In genomic region chr16:56936491-56936890, GRCh38 we compare ENCODE assay signal across 11 cellular contexts. TPM values are rescaled to one million over a fixed set of nuclear protein-coding genes. Genes with fewer than 3 reads are reported as not detected.
DNase-seq lines count a peak whose midpoint lies in the region; ATAC-seq and TF ChIP-seq lines count a peak whose summit lies in the region.
"Had no signal": no experiment of that assay in that cellular context is flagged by ENCODE, and none has a peak within 500 bp of the region (broad histone marks: within the 10 kb centered on the region; RNA-seq: fewer than 3 reads in every experiment).

No MANE protein-coding gene starts in this region.

- no peak for DNase-seq in T-helper 2 cell treated with Interferon-gamma antibody and Interleukin-4, amounts not matched to agents 5 μg/mL and 100 μg/mL, for 36 hours (ENCODE audit: low spot score)
- no peak for DNase-seq in T-helper 2 cell
- DNase-seq in activated naive CD8-positive, alpha-beta T cell treated with anti-CD3 and anti-CD28 coated beads for 36 hours, result no peak
- no peak for DNase-seq in globus pallidus (ENCODE audit: low spot score)
- no peak for DNase-seq in foreskin melanocyte
- DNase-seq: NCI-H1694 treated with DMSO at 0.1 percent for 48 hours, SHP77 had no signal

- H3K4me1 ChIP-seq in Loucy (ENCODE audit: insufficient read depth, low read length, poor library complexity, severe bottlenecking), result peaks cover 46% of the 10 kb centered on the region
- peaks cover 16 to 22% of the 10 kb centered on the region in 2 experiments for H3K4me1 ChIP-seq in neutrophil (ENCODE audit: control insufficient read depth in 1 of 2, insufficient read depth in 1 of 2, low read depth in 1 of 2, low read length in 1 of 2)

- no peaks in the 10 kb centered on the region for H3F3A ChIP-seq in Loucy (ENCODE audit: low read depth)

- peak overlapping the region; percentile 47 for H3K27ac Mint-ChIP-seq in T-helper 2 cell treated with Interferon-gamma antibody and Interleukin-4, amounts not matched to agents 5 μg/mL and 100 μg/mL, for 36 hours
- H3K27ac Mint-ChIP-seq in activated naive CD8-positive, alpha-beta T cell treated with anti-CD3 and anti-CD28 coated beads for 36 hours, result peak overlapping the region; percentile 97

- H3K4me3 Mint-ChIP-seq in T-helper 2 cell treated with Interferon-gamma antibody and Interleukin-4, amounts not matched to agents 5 μg/mL and 100 μg/mL, for 36 hours, result peak overlapping the region; percentile 99
- peak overlapping the region; percentile 52 for H3K4me3 Mint-ChIP-seq in activated naive CD8-positive, alpha-beta T cell treated with anti-CD3 and anti-CD28 coated beads for 36 hours

- H3K27me3 Mint-ChIP-seq in T-helper 2 cell treated with Interferon-gamma antibody and Interleukin-4, amounts not matched to agents 5 μg/mL and 100 μg/mL, for 36 hours (ENCODE audit: low read depth), result no peaks in the 10 kb centered on the region
- H3K27me3 Mint-ChIP-seq in activated naive CD8-positive, alpha-beta T cell treated with anti-CD3 and anti-CD28 coated beads for 36 hours, result no peaks in the 10 kb centered on the region

- ATAC-seq in HG03159 (IDR thresholded peaks at IDR 0.05; ENCODE audit: unreplicated experiment), result no peak
- ATAC-seq: sciatic nerve had no signal

- peak overlapping the region; percentile 60 for H3K4me3 ChIP-seq in Loucy (ENCODE audit: low read length, poor library complexity, severe bottlenecking)
- H3K4me3 ChIP-seq in neutrophil (ENCODE audit: low read depth in 1 of 2, low read length in 1 of 2), result no peak overlapping the region

- H3K27me3 ChIP-seq in Loucy (ENCODE audit: insufficient read depth, low read length, poor library complexity, severe bottlenecking), result no peaks in the 10 kb centered on the region
- H3K27me3 ChIP-seq in neutrophil, result no peaks in the 10 kb centered on the region

- peaks cover 40% of the 10 kb centered on the region for H4K20me1 ChIP-seq in Loucy (ENCODE audit: insufficient read depth, low read length, poor library complexity, severe bottlenecking)

- H3K27ac ChIP-seq in neutrophil, result peak overlapping the region; percentile 11

- peaks cover 58% of the 10 kb centered on the region for H3K4me1 Mint-ChIP-seq in T-helper 2 cell treated with Interferon-gamma antibody and Interleukin-4, amounts not matched to agents 5 μg/mL and 100 μg/mL, for 36 hours (ENCODE audit: low read depth)
- peaks cover 67% of the 10 kb centered on the region for H3K4me1 Mint-ChIP-seq in activated naive CD8-positive, alpha-beta T cell treated with anti-CD3 and anti-CD28 coated beads for 36 hours

- H3K4me2 ChIP-seq in Loucy (ENCODE audit: low read depth, low read length, poor library complexity, severe bottlenecking), result peak overlapping the region; percentile 87

- no peak overlapping the region for H2AFZ ChIP-seq in Loucy (ENCODE audit: low read length)

- H3K9me3 ChIP-seq in Loucy (ENCODE audit: insufficient read depth, low read depth, low read length) (no peaks in the 10 kb centered on the region), neutrophil (no peaks in the 10 kb centered on the region)

- H3K9ac ChIP-seq in Loucy (ENCODE audit: low read depth, low read length, poor library complexity, severe bottlenecking), result peak overlapping the region; percentile 92

- peaks cover 81% of the 10 kb centered on the region for H3K36me3 Mint-ChIP-seq in T-helper 2 cell treated with Interferon-gamma antibody and Interleukin-4, amounts not matched to agents 5 μg/mL and 100 μg/mL, for 36 hours (ENCODE audit: low read depth)
- H3K36me3 Mint-ChIP-seq in activated naive CD8-positive, alpha-beta T cell treated with anti-CD3 and anti-CD28 coated beads for 36 hours, result peaks cover 84% of the 10 kb centered on the region

- H3K79me2 ChIP-seq in Loucy (ENCODE audit: insufficient read depth, low read length), result peaks cover 70% of the 10 kb centered on the region

- TF ChIP-seq CTCF in Loucy (conservative IDR thresholded peaks at IDR 0.05; ENCODE audit: low read length) (no peak), neutrophil (IDR thresholded peaks at IDR 0.05) (no peak)

- H3K36me3 ChIP-seq in Loucy (ENCODE audit: insufficient read depth, low read length) (peaks cover 60% of the 10 kb centered on the region; the same call in 1 of the 2 replicates), neutrophil (peaks cover 69% of the 10 kb centered on the region)

- no peaks in the 10 kb centered on the region for H3K9me3 Mint-ChIP-seq in T-helper 2 cell treated with Interferon-gamma antibody and Interleukin-4, amounts not matched to agents 5 μg/mL and 100 μg/mL, for 36 hours
- H3K9me3 Mint-ChIP-seq in activated naive CD8-positive, alpha-beta T cell treated with anti-CD3 and anti-CD28 coated beads for 36 hours, result no peaks in the 10 kb centered on the region

- H3K9me2 ChIP-seq in Loucy (replicated peaks; ENCODE audit: low read depth, low read length), result no peaks in the 10 kb centered on the region

RNA-seq across cellular contexts. Expression of gene HERPUD1, which starts 4.5 kb away (rescaled TPM):
- 100 to 1,000 TPM; 143 to 149 TPM for total RNA-seq in activated naive CD8-positive, alpha-beta T cell treated with anti-CD3 and anti-CD28 coated beads for 36 hours

RNA-seq across cellular contexts. Expression of gene CETP, which starts 25.3 kb away (rescaled TPM):
- total RNA-seq in activated naive CD8-positive, alpha-beta T cell treated with anti-CD3 and anti-CD28 coated beads for 36 hours, result under 1 TPM in 1 of 2 experiments, not detected in 1; 0.12 TPM

RNA-seq across cellular contexts. Expression of gene NLRC5, which starts 52.9 kb away (rescaled TPM):
- total RNA-seq in activated naive CD8-positive, alpha-beta T cell treated with anti-CD3 and anti-CD28 coated beads for 36 hours, result 100 to 1,000 TPM; 142 to 151 TPM
